ENCODE assay signal across 20 cellular contexts in the genomic region with DNA sequence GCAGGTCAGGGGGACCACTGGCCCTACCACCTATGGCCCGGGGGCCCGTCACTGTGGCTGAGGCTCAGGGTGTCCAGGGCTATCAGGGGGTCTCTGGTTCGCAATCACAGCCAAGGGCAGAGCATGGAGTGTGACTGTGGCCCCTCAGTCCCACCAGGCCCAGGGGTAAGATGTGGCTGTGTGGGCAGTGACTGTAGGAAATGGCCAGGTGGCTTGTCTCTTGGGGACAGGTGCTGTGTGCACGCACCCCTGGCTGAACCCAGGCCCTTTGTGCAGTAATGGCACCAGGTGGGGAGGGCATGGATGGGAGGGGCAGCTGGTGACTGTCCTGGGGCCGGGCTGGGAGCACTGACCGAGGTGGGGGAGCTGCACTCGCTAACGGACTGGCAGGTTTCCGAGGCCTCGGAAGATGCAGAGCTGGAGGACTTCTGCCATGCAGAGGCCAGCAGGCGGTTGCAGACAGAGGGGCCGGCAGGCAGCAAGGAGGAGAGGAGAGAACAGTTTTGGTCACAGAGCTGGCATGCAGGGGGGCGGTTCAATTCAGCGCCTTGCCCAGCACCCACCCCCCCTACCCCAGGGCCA. TPM values are rescaled to one million over a fixed set of nuclear protein-coding genes. Genes with fewer than 3 reads are reported as not detected.
"Had no signal": no experiment of that assay in that cellular context is flagged by ENCODE, and none has a peak within 500 bp of the region (broad histone marks: within the 10 kb centered on the region; RNA-seq: fewer than 3 reads in every experiment).

No MANE protein-coding gene starts in this region.

- FAIRE-seq: TTC549 had no signal

- H3K4me1 ChIP-seq: gastrocnemius medialis, left lung, prostate gland, upper lobe of left lung had no signal

- H3K4me3 ChIP-seq: gastrocnemius medialis, heart left ventricle, left lung, prostate gland, suprapubic skin, upper lobe of left lung had no signal

- H3K27me3 ChIP-seq: brain microvascular endothelial cell, gastrocnemius medialis, heart left ventricle, left lung, suprapubic skin, upper lobe of left lung had no signal

- H3K27ac ChIP-seq: brain microvascular endothelial cell, epithelial cell of prostate, gastrocnemius medialis, heart left ventricle, left lung, prostate gland, suprapubic skin, upper lobe of left lung had no signal

- H3K9me3 ChIP-seq: gastrocnemius medialis, left lung, prostate gland, suprapubic skin, upper lobe of left lung had no signal

- DNase-seq: activated B cell treated with CpG ODN at 0.5 μM for 24 hours; activated CD4-positive, alpha-beta T cell treated with anti-CD3 and anti-CD28 coated beads, Interleukin-2, amount 10 ng/mL, durations not matched to agents 24 days and 14 days; activated CD8-positive, alpha-beta memory T cell treated with anti-CD3 and anti-CD28 coated beads, Interleukin-2, amount 50 U/mL, for 48 hours; activated CD8-positive, alpha-beta T cell treated with anti-CD3 and anti-CD28 coated beads, Interleukin-2, amount 10 ng/mL, durations not matched to agents 7 days and 5 days; activated naive CD4-positive, alpha-beta T cell; activated naive CD8-positive, alpha-beta T cell treated with anti-CD3 and anti-CD28 coated beads, Interleukin-2, amount 10 ng/mL, durations not matched to agents 7 days and 5 days; anterior cingulate cortex; brain microvascular endothelial cell; effector memory CD8-positive, alpha-beta T cell; occipital lobe had no signal

RNA-seq across cellular contexts. Expression of a gene that starts 18.8 kb away (rescaled TPM):
- total RNA-seq: activated T-helper 1 cell treated with anti-CD3 and anti-CD28 coated beads, Interleukin-12 subunit alpha, Interleukin-12 subunit beta, Interleukin-2, Interleukin-4 antibody, amounts not matched to agents 30 ng/mL and 10 ng/mL and 1 ng/mL, durations not matched to agents 14 hours and 24 hours and 36 hours; T-helper 2 cell treated with Interferon-gamma antibody and Interleukin-4, amounts not matched to agents 100 ng/mL and 5 ng/mL, for 36 hours had no signal
